Comparison of ENCODE assay signal across 1 cellular context in genomic region chr7:151187409-151188251, GRCh38.
TF ChIP-seq lines count a peak whose summit lies in the region.

No MANE protein-coding gene starts in this region.

TF ChIP-seq in HepG2, 621 proteins besides CTCF, POLR2A, EP300 and RAD21:
- TF ChIP-seq PAF1 (CRISPR knock-in tag; IDR thresholded peaks at IDR 0.05), result no peak
- TF ChIP-seq ZNF589 (CRISPR knock-in tag; conservative IDR thresholded peaks at IDR 0.05), result no peak
- TF ChIP-seq ZNF761 (CRISPR knock-in tag; conservative IDR thresholded peaks at IDR 0.05), result no peak
- TF ChIP-seq ATF4 (CRISPR knock-in tag; IDR thresholded peaks at IDR 0.05), result no peak
